In the genomic region with DNA sequence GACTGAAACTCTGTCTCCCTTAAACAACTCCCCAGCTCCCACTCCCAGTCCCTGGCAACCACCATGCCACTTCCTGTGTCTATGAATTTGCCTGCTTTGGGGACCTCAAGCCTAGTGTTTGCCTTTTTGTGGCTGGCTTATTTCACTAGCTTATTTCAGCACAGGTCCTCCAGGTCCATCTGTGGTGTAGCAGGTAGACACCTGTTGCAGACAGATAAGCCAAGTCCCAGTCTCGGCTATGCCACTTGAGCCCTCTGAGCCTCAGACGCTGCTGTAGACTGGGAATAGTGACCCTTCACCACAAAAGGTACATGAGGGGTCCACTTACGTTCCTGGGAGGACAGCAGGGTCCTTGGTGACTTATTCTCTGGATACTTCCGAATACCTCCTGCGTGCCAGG, we compare ENCODE assay signal across 31 cellular contexts.
"Had no signal": no experiment of that assay in that cellular context is flagged by ENCODE, and none has a peak within 500 bp of the region (broad histone marks: within the 10 kb centered on the region; RNA-seq: fewer than 3 reads in every experiment).

No MANE protein-coding gene starts in this region.

- DNase-seq: activated B cell treated with CpG ODN at 0.5 μM for 24 hours; activated CD4-positive, alpha-beta memory T cell treated with anti-CD3 and anti-CD28 coated beads, Interleukin-2, amount 10 ng/mL, durations not matched to agents 7 days and 5 days; activated CD4-positive, alpha-beta T cell treated with anti-CD3 and anti-CD28 coated beads for 48 hours; activated CD4-positive, alpha-beta T cell treated with anti-CD3 and anti-CD28 coated beads, Interleukin-2, amount 50 U/mL, for 4 hours; activated effector memory CD4-positive, alpha-beta T cell treated with Interleukin-2 at 50 U/mL for 16 hours; activated gamma-delta T cell treated with Interleukin-2 at 50 U/mL for 16 hours; activated naive CD4-positive, alpha-beta T cell treated with anti-CD3 and anti-CD28 coated beads, Interleukin-2, amount 50 U/mL, for 16 hours; activated naive CD4-positive, alpha-beta T cell treated with Interleukin-2 at 50 U/mL for 16 hours; activated T-cell treated with anti-CD3 and anti-CD28 coated beads, Interleukin-2, amount 50 U/mL, for 4 hours; amniotic stem cell; anterior cingulate cortex; brain microvascular endothelial cell; colonic mucosa; dorsolateral prefrontal cortex; effector memory CD4-positive, alpha-beta T cell; endodermal cell; erythroblast; foreskin keratinocyte; gastrocnemius medialis; glutamatergic neuron; heart left ventricle; T-helper 1 cell; T-helper 17 cell; T1000; WERI-Rb-1 had no signal

- FAIRE-seq: astrocyte, bronchial epithelial cell had no signal

- H3K27me3 Mint-ChIP-seq: T-helper 17 cell had no signal

- H3K36me3 ChIP-seq: brain microvascular endothelial cell, colonic mucosa, esophagus muscularis mucosa, gastrocnemius medialis, heart left ventricle, WERI-Rb-1 had no signal

- H3K4me1 ChIP-seq: foreskin keratinocyte had no signal

- H3K36me3 Mint-ChIP-seq: activated naive CD8-positive, alpha-beta T cell had no signal

- H3K27ac Mint-ChIP-seq: activated B cell treated with CpG ODN at 0.5 μM for 24 hours; activated CD4-positive, alpha-beta memory T cell treated with anti-CD3 and anti-CD28 coated beads, Interleukin-2, amount 10 ng/mL, durations not matched to agents 7 days and 5 days; activated naive CD8-positive, alpha-beta T cell; activated T-helper 17 cell treated with anti-CD3 and anti-CD28 coated beads, Interleukin-2, amount 50 U/mL, for 72 hours; endodermal cell; T-helper 17 cell; T-helper 2 cell treated with Interferon-gamma antibody and Interleukin-4, amounts not matched to agents 5 μg/mL and 100 μg/mL, for 36 hours had no signal

- H3K4me3 Mint-ChIP-seq: activated B cell treated with CpG ODN at 0.5 μM for 24 hours; activated CD4-positive, alpha-beta memory T cell treated with anti-CD3 and anti-CD28 coated beads, Interleukin-2, amount 10 ng/mL, durations not matched to agents 7 days and 5 days; activated naive CD8-positive, alpha-beta T cell; activated T-cell treated with anti-CD3 and anti-CD28 coated beads, Interleukin-2, amount 50 U/mL, for 4 hours; activated T-helper 17 cell treated with anti-CD3 and anti-CD28 coated beads, Interleukin-2, amount 50 U/mL, for 72 hours; endodermal cell; T-helper 17 cell; T-helper 2 cell treated with Interferon-gamma antibody and Interleukin-4, amounts not matched to agents 5 μg/mL and 100 μg/mL, for 36 hours had no signal

- H3K4me3 ChIP-seq: colonic mucosa, dorsolateral prefrontal cortex, esophagus muscularis mucosa, gastrocnemius medialis, heart left ventricle had no signal

- H3K9me3 Mint-ChIP-seq: activated B cell treated with CpG ODN at 0.5 μM for 24 hours; activated CD4-positive, alpha-beta memory T cell treated with anti-CD3 and anti-CD28 coated beads, Interleukin-2, amount 10 ng/mL, durations not matched to agents 7 days and 5 days; activated T-cell treated with anti-CD3 and anti-CD28 coated beads, Interleukin-2, amount 50 U/mL, for 4 hours; activated T-helper 17 cell treated with anti-CD3 and anti-CD28 coated beads, Interleukin-2, amount 50 U/mL, for 72 hours; T-helper 2 cell treated with Interferon-gamma antibody and Interleukin-4, amounts not matched to agents 5 μg/mL and 100 μg/mL, for 36 hours had no signal

- H3K27ac ChIP-seq: brain microvascular endothelial cell, colonic mucosa, dorsolateral prefrontal cortex, esophagus muscularis mucosa, foreskin keratinocyte, gastrocnemius medialis, heart left ventricle, WERI-Rb-1 had no signal

- H3K9me3 ChIP-seq: colonic mucosa, esophagus muscularis mucosa, gastrocnemius medialis, heart left ventricle had no signal
